16 cellular contexts compared by ENCODE assay signal in the genomic region with DNA sequence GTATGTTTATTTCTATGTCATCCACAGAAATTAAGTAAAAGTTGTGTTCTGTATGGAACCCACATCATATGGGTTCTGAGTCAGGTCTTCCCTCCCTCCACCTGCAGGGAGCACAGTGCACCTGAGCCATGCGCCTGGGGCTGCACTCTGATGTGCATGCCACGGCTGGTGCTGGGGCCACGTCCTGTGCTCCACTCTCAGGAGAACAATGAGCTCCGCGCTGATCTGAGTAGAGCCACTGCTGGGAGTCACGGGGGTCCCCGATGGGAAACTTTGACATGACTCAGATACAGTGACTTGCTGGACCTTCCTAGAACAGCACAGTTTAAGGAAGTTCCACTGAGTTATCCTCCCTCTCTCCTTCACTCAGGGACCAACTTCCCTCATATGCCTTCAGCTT.
A peak's percentile ranks its signal among the peaks of the same experiment; 100 is the strongest.
DNase-seq lines count a peak whose midpoint lies in the region; ATAC-seq and TF ChIP-seq lines count a peak whose summit lies in the region.
"Had no signal": no experiment of that assay in that cellular context is flagged by ENCODE, and none has a peak within 500 bp of the region (broad histone marks: within the 10 kb centered on the region; RNA-seq: fewer than 3 reads in every experiment).

No MANE protein-coding gene starts in this region.

- POLR2A ChIA-PET in activated naive CD8-positive, alpha-beta T cell treated with anti-CD3 and anti-CD28 coated beads, Interleukin-2, amount 10 ng/mL, durations not matched to agents 7 days and 5 days (lab: Charles Lee), result interaction anchor here (1.5 kb wide), 1 partner anchor 14 kb away, joined by 3 read pairs; no protein-coding TSS in a partner anchor

- peaks cover 41% of the 10 kb centered on the region for H3K27me3 Mint-ChIP-seq in activated naive CD8-positive, alpha-beta T cell treated with anti-CD3 and anti-CD28 coated beads, Interleukin-2, amount 10 ng/mL, durations not matched to agents 7 days and 5 days
- peaks cover 23% of the 10 kb centered on the region for H3K27me3 Mint-ChIP-seq in stimulated activated naive CD8-positive, alpha-beta T cell treated with anti-CD3 and anti-CD28 coated beads, Interleukin-15, amount 100 ng/mL, for 72 hours

- TF ChIP-seq POLR2A in erythroblast (IDR thresholded peaks at IDR 0.05; ENCODE audit: low read length), result no peak

- DNase-seq in stimulated activated CD4-positive, alpha-beta T cell treated with anti-CD3 and anti-CD28 coated beads, Interleukin-15, amount 100 ng/mL, for 24 hours, result peak; percentile 22
- DNase-seq in stimulated activated CD4-positive, alpha-beta T cell treated with anti-CD3 and anti-CD28 coated beads, Interleukin-2, amount 100 ng/mL, for 48 hours, result no peak
- DNase-seq in activated CD4-positive, alpha-beta T cell treated with anti-CD3 and anti-CD28 coated beads, Interleukin-2, amount 50 U/mL, for 1 hour, result peak; percentile 52
- no peak for DNase-seq in activated naive CD8-positive, alpha-beta T cell treated with anti-CD3 and anti-CD28 coated beads, Interleukin-2, amount 10 ng/mL, durations not matched to agents 7 days and 5 days
- DNase-seq in stimulated activated naive CD8-positive, alpha-beta T cell treated with anti-CD3 and anti-CD28 coated beads, Interleukin-15, amount 100 ng/mL, for 72 hours, result no peak
- DNase-seq in activated CD4-positive, CD25-positive, alpha-beta regulatory T cell treated with anti-CD3 and anti-CD28 coated beads, Interleukin-2, amount 50 U/mL, for 72 hours, result no peak
- DNase-seq in erythroblast (lab: John Stamatoyannopoulos, UW), result no peak
- DNase-seq: activated B cell treated with CpG ODN at 0.5 μM for 24 hours, dermis blood vessel endothelial cell, head of caudate nucleus, IMR-90, NCI-H2107, spleen had no signal

- H3K4me3 Mint-ChIP-seq in activated naive CD8-positive, alpha-beta T cell treated with anti-CD3 and anti-CD28 coated beads, Interleukin-2, amount 10 ng/mL, durations not matched to agents 7 days and 5 days, result no peak overlapping the region
- H3K4me3 Mint-ChIP-seq in stimulated activated naive CD8-positive, alpha-beta T cell treated with anti-CD3 and anti-CD28 coated beads, Interleukin-15, amount 100 ng/mL, for 72 hours, result peak overlapping the region in 1 of 2 donors; percentile 42
- H3K4me3 Mint-ChIP-seq: activated B cell treated with CpG ODN at 0.5 μM for 24 hours, nephron had no signal

- H3K27ac Mint-ChIP-seq in activated naive CD8-positive, alpha-beta T cell treated with anti-CD3 and anti-CD28 coated beads, Interleukin-2, amount 10 ng/mL, durations not matched to agents 7 days and 5 days, result no peak overlapping the region
- H3K27ac Mint-ChIP-seq in stimulated activated naive CD8-positive, alpha-beta T cell treated with anti-CD3 and anti-CD28 coated beads, Interleukin-15, amount 100 ng/mL, for 72 hours, result peak overlapping the region in 1 of 2 donors; percentile 73
- H3K27ac Mint-ChIP-seq: activated B cell treated with CpG ODN at 0.5 μM for 24 hours, nephron had no signal

- no peaks in the 10 kb centered on the region for H3K9me3 Mint-ChIP-seq in activated naive CD8-positive, alpha-beta T cell treated with anti-CD3 and anti-CD28 coated beads, Interleukin-2, amount 10 ng/mL, durations not matched to agents 7 days and 5 days
- H3K9me3 Mint-ChIP-seq in stimulated activated naive CD8-positive, alpha-beta T cell treated with anti-CD3 and anti-CD28 coated beads, Interleukin-15, amount 100 ng/mL, for 72 hours, result no peaks in the 10 kb centered on the region
- H3K9me3 Mint-ChIP-seq: activated B cell treated with CpG ODN at 0.5 μM for 24 hours had no signal

- H3K36me3 Mint-ChIP-seq in activated naive CD8-positive, alpha-beta T cell treated with anti-CD3 and anti-CD28 coated beads, Interleukin-2, amount 10 ng/mL, durations not matched to agents 7 days and 5 days, result no peaks in the 10 kb centered on the region

- peak; percentile 74 for ATAC-seq in activated naive CD8-positive, alpha-beta T cell treated with anti-CD3 and anti-CD28 coated beads, Interleukin-2, amount 10 ng/mL, durations not matched to agents 7 days and 5 days (ENCODE audit: low read depth)
- peak; percentile 64 for ATAC-seq in stimulated activated naive CD8-positive, alpha-beta T cell treated with anti-CD3 and anti-CD28 coated beads, Interleukin-15, amount 100 ng/mL, for 72 hours
- ATAC-seq in GM21529 (IDR thresholded peaks at IDR 0.05; ENCODE audit: unreplicated experiment), result no peak
- ATAC-seq: GM12878 had no signal

- H3K4me1 Mint-ChIP-seq in activated naive CD8-positive, alpha-beta T cell treated with anti-CD3 and anti-CD28 coated beads, Interleukin-2, amount 10 ng/mL, durations not matched to agents 7 days and 5 days, result peaks cover 7% of the 10 kb centered on the region
- peaks cover 18% of the 10 kb centered on the region for H3K4me1 Mint-ChIP-seq in stimulated activated naive CD8-positive, alpha-beta T cell treated with anti-CD3 and anti-CD28 coated beads, Interleukin-15, amount 100 ng/mL, for 72 hours
- H3K4me1 Mint-ChIP-seq: activated B cell treated with CpG ODN at 0.5 μM for 24 hours, nephron had no signal

Comparison
In these comparisons a context has a peak if more than half of its experiments do, and no peak if none do; other contexts are left out.
1. DNase-seq: peak in stimulated activated CD4-positive, alpha-beta T cell treated with anti-CD3 and anti-CD28 coated beads, Interleukin-15, amount 100 ng/mL, for 24 hours (single experiment) and activated CD4-positive, alpha-beta T cell treated with anti-CD3 and anti-CD28 coated beads, Interleukin-2, amount 50 U/mL, for 1 hour (single experiment); none in stimulated activated CD4-positive, alpha-beta T cell treated with anti-CD3 and anti-CD28 coated beads, Interleukin-2, amount 100 ng/mL, for 48 hours (0 of 2), activated naive CD8-positive, alpha-beta T cell treated with anti-CD3 and anti-CD28 coated beads, Interleukin-2, amount 10 ng/mL, durations not matched to agents 7 days and 5 days (single experiment), stimulated activated naive CD8-positive, alpha-beta T cell treated with anti-CD3 and anti-CD28 coated beads, Interleukin-15, amount 100 ng/mL, for 72 hours (0 of 2), activated CD4-positive, CD25-positive, alpha-beta regulatory T cell treated with anti-CD3 and anti-CD28 coated beads, Interleukin-2, amount 50 U/mL, for 72 hours (single experiment) and erythroblast (0 of 2).